Comparison of ENCODE assay signal across 8 cellular contexts in genomic region chr10:73865459-73866442, GRCh38. TPM values are rescaled to one million over a fixed set of nuclear protein-coding genes. Genes with fewer than 3 reads are reported as not detected.
DNase-seq lines count a peak whose midpoint lies in the region; ATAC-seq and TF ChIP-seq lines count a peak whose summit lies in the region.

No MANE protein-coding gene starts in this region.

- intact Hi-C loops in naive thymus-derived CD4-positive, alpha-beta T cell (cut with micrococcal nuclease), result loop anchor here (1.0 to 5.0 kb wide), 4 partner anchors 10 to 1367 kb away; partner anchors contain the start of gene SAMD8 (in 1 of the 2)

- H3K4me3 ChIP-seq in GM06990 (replicated peaks; ENCODE audit: low read depth, low read length), result peak overlapping the region; percentile 10
- H3K4me3 ChIP-seq in naive thymus-derived CD4-positive, alpha-beta T cell (ENCODE audit: low read length), result peak overlapping the region; percentile 60

- H3K9me3 Mint-ChIP-seq in activated naive CD8-positive, alpha-beta T cell (ENCODE audit: low read depth), result no peaks in the 10 kb centered on the region
- H3K9me3 Mint-ChIP-seq in naive thymus-derived CD4-positive, alpha-beta T cell, result no peaks in the 10 kb centered on the region

- ATAC-seq in HG02610 (IDR thresholded peaks at IDR 0.05; ENCODE audit: unreplicated experiment), result peak; percentile 87
- peak; percentile 90 for ATAC-seq in naive thymus-derived CD4-positive, alpha-beta T cell

- DNase-seq in GM06990 (ENCODE audit: extremely low read depth, insufficient read length) (peak; percentile 75), RWPE1 (ENCODE audit: low spot score) (no peak), HCEC 1CT (no peak), NCI-H1048 (lab: John Stamatoyannopoulos, UW) (no peak), DMS 273 treated with DMSO at 0.1 percent for 48 hours (lab: John Stamatoyannopoulos, UW) (no peak)
- DNase-seq in naive thymus-derived CD4-positive, alpha-beta T cell, result peak; percentile 18 to 50 (median 47)

- CTCF ChIA-PET in RWPE1 (lab: Yijun Ruan, JAX), result interaction anchor here (0.6 kb wide), 1 partner anchor 46 kb away, joined by 5 read pairs; no protein-coding TSS in a partner anchor
- CTCF ChIA-PET in naive thymus-derived CD4-positive, alpha-beta T cell (lab: Charles Lee), result interaction anchor here (0.8 to 8.0 kb wide), 6 partner anchors 13 to 217 kb away, joined by 3 to 86 read pairs (median 4); no protein-coding TSS in a partner anchor

- H3K36me3 Mint-ChIP-seq in activated naive CD8-positive, alpha-beta T cell, result peaks cover 1% of the 10 kb centered on the region
- peaks cover 2 to 32% (median 5%) of the 10 kb centered on the region in 5 donors for H3K36me3 Mint-ChIP-seq in naive thymus-derived CD4-positive, alpha-beta T cell

- H3K27me3 ChIP-seq in GM06990 (replicated peaks; ENCODE audit: control insufficient read depth, insufficient read depth, low read length), result no peaks in the 10 kb centered on the region
- no peaks in the 10 kb centered on the region for H3K27me3 ChIP-seq in naive thymus-derived CD4-positive, alpha-beta T cell (ENCODE audit: control insufficient read depth in 2 of 2, insufficient read depth in 2 of 2, low read length in 2 of 2)

- peak overlapping the region; percentile 23; the same call in 1 of the 2 replicates for H3K27ac ChIP-seq in RWPE1
- H3K27ac ChIP-seq in naive thymus-derived CD4-positive, alpha-beta T cell (ENCODE audit: low read depth, low read length), result peak overlapping the region; percentile 67

- POLR2A ChIA-PET in RWPE1 (lab: Yijun Ruan, JAX; ENCODE audit: low non-redundant PET), result no interaction called here
- POLR2A ChIA-PET in naive thymus-derived CD4-positive, alpha-beta T cell (lab: Charles Lee), result interaction anchor here (0.5 to 25.1 kb wide), 6 partner anchors 12 to 119 kb away, joined by 3 to 327 read pairs (median 3); partner anchors contain the start of gene CAMK2G

- no peak for TF ChIP-seq CTCF in GM06990 (IDR thresholded peaks at IDR 0.05; ENCODE audit: insufficient read depth, low read length, poor library complexity, severe bottlenecking)
- no peak for TF ChIP-seq CTCF in RWPE1 (conservative IDR thresholded peaks at IDR 0.05; ENCODE audit: low read depth)

- H3K4me1 ChIP-seq in naive thymus-derived CD4-positive, alpha-beta T cell (ENCODE audit: control insufficient read depth in 2 of 2, insufficient read depth in 2 of 2, low read length in 2 of 2), result peaks cover 28 to 72% of the 10 kb centered on the region in 2 donors

- H3K4me1 Mint-ChIP-seq in activated naive CD8-positive, alpha-beta T cell (ENCODE audit: low read depth), result peaks cover 88% of the 10 kb centered on the region
- peaks cover 56 to 92% (median 88%) of the 10 kb centered on the region in 7 donors for H3K4me1 Mint-ChIP-seq in naive thymus-derived CD4-positive, alpha-beta T cell

- peaks cover 8% of the 10 kb centered on the region for H3K36me3 ChIP-seq in GM06990 (ENCODE audit: control insufficient read depth, insufficient read depth, low read length)
- H3K36me3 ChIP-seq in naive thymus-derived CD4-positive, alpha-beta T cell (ENCODE audit: control insufficient read depth in 2 of 3, insufficient read depth in 3 of 3, low read length in 3 of 3), result peaks cover 0 to 50% (median 4%) of the 10 kb centered on the region in 3 experiments

- H3K4me3 Mint-ChIP-seq in activated naive CD8-positive, alpha-beta T cell, result peak overlapping the region; percentile 78
- peak overlapping the region; percentile 79 to 92 (median 87) for H3K4me3 Mint-ChIP-seq in naive thymus-derived CD4-positive, alpha-beta T cell

- peak overlapping the region; percentile 92 for H3K27ac Mint-ChIP-seq in activated naive CD8-positive, alpha-beta T cell
- H3K27ac Mint-ChIP-seq in naive thymus-derived CD4-positive, alpha-beta T cell, result peak overlapping the region; percentile 88 to 97 (median 96)

- H3K9me3 ChIP-seq in naive thymus-derived CD4-positive, alpha-beta T cell (ENCODE audit: control insufficient read depth in 2 of 3, low read length in 3 of 3), result no peaks in the 10 kb centered on the region

- no peaks in the 10 kb centered on the region for H3K27me3 Mint-ChIP-seq in activated naive CD8-positive, alpha-beta T cell
- H3K27me3 Mint-ChIP-seq in naive thymus-derived CD4-positive, alpha-beta T cell, result no peaks in the 10 kb centered on the region

RNA-seq across cellular contexts. Expression of gene CAMK2G, which starts 8.6 kb away (rescaled TPM):
- 10 to 100 TPM; 44.6 to 70.9 (median 61.9) TPM for total RNA-seq in naive thymus-derived CD4-positive, alpha-beta T cell
- polyA plus RNA-seq in naive thymus-derived CD4-positive, alpha-beta T cell, result 1 to 10 TPM; 5.6 to 6.3 TPM

RNA-seq across cellular contexts. Expression of gene PLAU, which starts 45.2 kb away (rescaled TPM):
- total RNA-seq in naive thymus-derived CD4-positive, alpha-beta T cell, result under 1 TPM; 0.42 to 0.97 (median 0.78) TPM
- not detected for polyA plus RNA-seq in naive thymus-derived CD4-positive, alpha-beta T cell

RNA-seq across cellular contexts. Expression of gene NDST2, which starts 54.4 kb away (rescaled TPM):
- 100 to 1,000 TPM in 3 of 5 experiments, 10 to 100 TPM in 2; 74.2 to 117 (median 104) TPM for total RNA-seq in naive thymus-derived CD4-positive, alpha-beta T cell
- polyA plus RNA-seq in naive thymus-derived CD4-positive, alpha-beta T cell, result 10 to 100 TPM; 23.1 to 34.3 TPM

Comparison
In these comparisons a context has a peak if more than half of its experiments do, and no peak if none do; other contexts are left out.
1. DNase-seq: peak in GM06990 (single experiment) and naive thymus-derived CD4-positive, alpha-beta T cell (9 of 9); none in RWPE1 (single experiment), HCEC 1CT (single experiment), NCI-H1048 (single experiment) and DMS 273 treated with DMSO at 0.1 percent for 48 hours (single experiment).